In genomic region chr16:57606147-57606846, GRCh38 we compare ENCODE assay signal across 1 cellular context.
TF ChIP-seq lines count a peak whose summit lies in the region.

No MANE protein-coding gene starts in this region.

TF ChIP-seq in K562, 482 proteins besides CTCF, POLR2A, EP300 and RAD21 (continued from another document):
- TF ChIP-seq ZBTB43 (CRISPR knock-in tag; IDR thresholded peaks at IDR 0.05), result no peak
- peak; percentile 96 for TF ChIP-seq BCOR (IDR thresholded peaks at IDR 0.05)
- TF ChIP-seq HDAC3 (IDR thresholded peaks at IDR 0.05; ENCODE audit: borderline replicate concordance, partially characterized antibody), result peak; percentile 17
- TF ChIP-seq ZNF785 (CRISPR knock-in tag; IDR thresholded peaks at IDR 0.05), result no peak
- no peak for TF ChIP-seq ZBTB26 (CRISPR knock-in tag; IDR thresholded peaks at IDR 0.05)
- TF ChIP-seq BDP1 (IDR thresholded peaks at IDR 0.05; ENCODE audit: insufficient read depth, insufficient read length), result no peak
- no peak for TF ChIP-seq ZNF511 (CRISPR knock-in tag; IDR thresholded peaks at IDR 0.05)
- no peak for TF ChIP-seq FUS (optimal IDR thresholded peaks at IDR 0.05; ENCODE audit: low read depth, low read length)
- TF ChIP-seq NCOR1 (IDR thresholded peaks at IDR 0.05), result no peak
TF ChIP-seq in K562: peak in this region for 23.
